21 cellular contexts compared by ENCODE assay signal in the genomic region with DNA sequence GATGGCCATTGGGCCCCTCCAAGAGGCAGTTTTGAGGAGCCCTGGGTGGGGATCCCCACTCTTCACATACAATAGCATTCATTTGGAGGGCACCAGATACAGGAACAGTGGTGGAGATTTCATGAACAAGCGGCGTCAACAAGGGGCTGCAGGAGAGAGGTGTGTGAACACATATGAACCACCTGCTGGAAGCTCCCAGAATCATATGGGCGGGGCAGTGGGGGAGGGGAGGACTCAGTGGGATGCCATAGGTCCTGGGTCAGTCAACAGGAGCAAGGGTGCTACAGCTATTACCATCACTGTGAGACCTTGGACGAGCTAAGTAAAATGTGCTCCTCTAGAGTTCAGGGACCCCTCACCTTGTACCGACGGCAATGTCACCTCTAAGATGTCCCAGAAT.
DNase-seq lines count a peak whose midpoint lies in the region; ATAC-seq, FAIRE-seq and TF ChIP-seq lines count a peak whose summit lies in the region.
"Had no signal": no experiment of that assay in that cellular context is flagged by ENCODE, and none has a peak within 500 bp of the region (broad histone marks: within the 10 kb centered on the region; RNA-seq: fewer than 3 reads in every experiment).

No MANE protein-coding gene starts in this region.

- no peaks in the 10 kb centered on the region for H3K9me2 ChIP-seq in hepatocyte (replicated peaks; ENCODE audit: insufficient read depth)

- TF ChIP-seq EP300 in K562 (IDR thresholded peaks at IDR 0.05; ENCODE audit: low read length) (no peak), sigmoid colon (IDR thresholded peaks at IDR 0.05) (no peak)

- POLR2A ChIA-PET in K562 (lab: Yijun Ruan, JAX), result interaction anchor here (1.0 kb wide), 1 partner anchor 14 kb away, joined by 3 read pairs; no protein-coding TSS in a partner anchor

- no peaks in the 10 kb centered on the region for H4K20me1 ChIP-seq in K562 (replicated peaks; ENCODE audit: control insufficient read depth, insufficient read depth, low read length)
- no peaks in the 10 kb centered on the region for H4K20me1 ChIP-seq in hepatocyte (ENCODE audit: insufficient read depth, poor library complexity, severe bottlenecking)
- H4K20me1 ChIP-seq: BLaER1 treated with 17β-estradiol and CSF1 and Interleukin-3, amounts not matched to agents 10 nM and 100 nM had no signal

- 0 out of 2 replicates have a peak overlapping the region, but pooled peaks have one; percentile 70 for H2AFZ ChIP-seq in K562 (ENCODE audit: low read depth, low read length)
- H2AFZ ChIP-seq in hepatocyte, result no peak overlapping the region

- ATAC-seq in K562 (peak; percentile 33), GM19463 (IDR thresholded peaks at IDR 0.05; ENCODE audit: unreplicated experiment) (no peak)
- ATAC-seq: natural killer cell, PC-3, SK-N-SH treated with all-trans-retinoic acid at 6 μM for 48 hours had no signal

- no peak overlapping the region; the same call in 1 of the 2 replicates for H3K4me2 ChIP-seq in K562 (ENCODE audit: insufficient read depth, low read length)
- H3K4me2 ChIP-seq in hepatocyte, result no peak overlapping the region

- WGBS in K562 (ENCODE audit: insufficient coverage, low coverage, missing lambda C conversion rate), result 91% methylated on average over 6 of the region's 6 CpGs
- 94% methylated on average over 6 of the region's 6 CpGs for WGBS in hepatocyte (ENCODE audit: low lambda C conversion rate, missing lambda C conversion rate)
- 97% methylated on average over 6 of the region's 6 CpGs for WGBS in sigmoid colon, 2 donors

- peaks cover 3% of the 10 kb centered on the region for H3K9me1 ChIP-seq in K562 (ENCODE audit: control insufficient read depth, insufficient read depth, low read length)

- TF ChIP-seq POLR2A in K562 (conservative IDR thresholded peaks at IDR 0.05), result no peak
- TF ChIP-seq POLR2A in sigmoid colon (IDR thresholded peaks at IDR 0.05), result no peak

- no TSS peak for BruUV-seq in K562 (replicated peaks; lab: Mats Ljungman, UMichigan)

- DNase-seq in HL-60 (ENCODE audit: low read depth in 1 of 2, low spot score in 1 of 2) (no peak), K562 (ENCODE audit: extremely low read depth in 1 of 4, low spot score in 3 of 4) (peak in 2 of 4 experiments; percentile 38 to 48), hepatocyte (ENCODE audit: low spot score) (no peak), sigmoid colon (peak; percentile 48), KBM-7 (no peak), NCI-H510A treated with DMSO at 0.1 percent for 48 hours (lab: John Stamatoyannopoulos, UW) (no peak)
- DNase-seq in activated CD4-positive, alpha-beta T cell treated with anti-CD3 and anti-CD28 coated beads for 1 hour, result no peak
- DNase-seq: activated CD4-positive, CD25-positive, alpha-beta regulatory T cell; activated naive CD4-positive, alpha-beta T cell; natural killer cell; NCI-H2029 treated with DMSO at 0.1 percent for 48 hours; NCI-H526; PC-3; stomach; tibial artery had no signal

- no peak for TF ChIP-seq CTCF in HL-60 (IDR thresholded peaks at IDR 0.05; ENCODE audit: insufficient read depth, low read length)
- no peak for TF ChIP-seq CTCF in K562 (IDR thresholded peaks at IDR 0.05 in 2 of 3, conservative IDR thresholded peaks at IDR 0.05 in 1 of 3; ENCODE audit: insufficient read depth in 2 of 3, low read depth in 1 of 3, low read length in 3 of 3)
- no peak for TF ChIP-seq CTCF in hepatocyte (IDR thresholded peaks at IDR 0.05; ENCODE audit: poor library complexity)
- no peak for TF ChIP-seq CTCF in sigmoid colon (IDR thresholded peaks at IDR 0.05)

- H3K9me3 ChIP-seq in K562 (replicated peaks; ENCODE audit: control insufficient read depth, insufficient read depth, low read depth, low read length), result no peaks in the 10 kb centered on the region
- H3K9me3 ChIP-seq in hepatocyte (ENCODE audit: low read depth), result no peaks in the 10 kb centered on the region
- no peaks in the 10 kb centered on the region for H3K9me3 ChIP-seq in sigmoid colon
- H3K9me3 ChIP-seq: HAP-1, stomach, tibial artery had no signal

- no peaks in the 10 kb centered on the region for H3K36me3 ChIP-seq in K562 (ENCODE audit: control insufficient read depth, insufficient read depth, low read length)
- H3K36me3 ChIP-seq in hepatocyte (replicated peaks; ENCODE audit: insufficient read depth, low read depth), result no peaks in the 10 kb centered on the region
- H3K36me3 ChIP-seq in sigmoid colon, result no peaks in the 10 kb centered on the region
- H3K36me3 ChIP-seq: BLaER1 treated with 17β-estradiol and CSF1 and Interleukin-3, amounts not matched to agents 10 nM and 100 nM; HAP-1; stomach; tibial artery had no signal

- in situ Hi-C loops in K562 (cut with MboI) (no loop called here), KBM-7 (cut with MboI; ENCODE audit: low pct_unique_long_range_greater_than_20kb, low sequenced_read_pairs) (no loop called here)

- no peaks in the 10 kb centered on the region for H3K79me2 ChIP-seq in K562 (ENCODE audit: control insufficient read depth, insufficient read depth, low read length)
- no peaks in the 10 kb centered on the region for H3K79me2 ChIP-seq in hepatocyte

- FAIRE-seq in K562 (lab: Jason Lieb, UNC), result no peak
- FAIRE-seq: GM12891, islet of Langerhans had no signal

- peaks cover 13 to 15% of the 10 kb centered on the region in 2 experiments for H3K4me1 ChIP-seq in K562 (replicated peaks in 1 of 2; ENCODE audit: control insufficient read depth in 2 of 2, insufficient read depth in 2 of 2, low read length in 2 of 2)
- peaks cover 26% of the 10 kb centered on the region for H3K4me1 ChIP-seq in hepatocyte (ENCODE audit: insufficient read depth)
- peaks cover 0 to 21% (median 13%) of the 10 kb centered on the region in 4 donors for H3K4me1 ChIP-seq in sigmoid colon
- H3K4me1 ChIP-seq: HAP-1 had no signal

- peak overlapping the region in 1 of 2 experiments; percentile 61; a peak in 1 of 4 replicates for H3K9ac ChIP-seq in K562 (ENCODE audit: insufficient read depth in 1 of 2, low read depth in 2 of 2, low read length in 2 of 2)

- CTCF ChIA-PET in K562 (lab: Yijun Ruan, JAX; ENCODE audit: low intra/inter-chr PET ratio), result no interaction called here

- intact Hi-C loops in K562 (cut with micrococcal nuclease) (no loop called here), sigmoid colon (cut with DNase I) (no loop called here)

- TF ChIP-seq RAD21 in K562 (CRISPR knock-in tag; conservative IDR thresholded peaks at IDR 0.05 in 1 of 2, IDR thresholded peaks at IDR 0.05 in 1 of 2), result no peak

- H3K27ac ChIP-seq in HL-60 (replicated peaks) (peak overlapping the region; percentile 87), K562 (ENCODE audit: extremely low read depth, low read depth, low read length) (no peak overlapping the region), hepatocyte (peak overlapping the region; percentile 32), sigmoid colon (no peak overlapping the region)

- no peaks in the 10 kb centered on the region for H3K27me3 ChIP-seq in HL-60 (ENCODE audit: insufficient read depth, poor library complexity, severe bottlenecking)
- H3K27me3 ChIP-seq in K562 (ENCODE audit: control insufficient read depth in 2 of 2, insufficient read depth in 2 of 2, low read length in 2 of 2), result no peaks in the 10 kb centered on the region
- no peaks in the 10 kb centered on the region for H3K27me3 ChIP-seq in hepatocyte
- no peaks in the 10 kb centered on the region for H3K27me3 ChIP-seq in sigmoid colon
- H3K27me3 ChIP-seq: BLaER1 treated with 17β-estradiol and CSF1 and Interleukin-3, amounts not matched to agents 10 nM and 100 nM; stomach; tibial artery had no signal

- H3K4me3 ChIP-seq in HL-60 (replicated peaks; ENCODE audit: insufficient read depth, low read length) (no peak overlapping the region), K562 (no peak overlapping the region), hepatocyte (no peak overlapping the region), sigmoid colon (no peak overlapping the region)
- H3K4me3 ChIP-seq: BLaER1 treated with 17β-estradiol and CSF1 and Interleukin-3, amounts not matched to agents 10 nM and 100 nM; HAP-1; stomach; tibial artery had no signal

TF ChIP-seq in K562, 482 proteins besides CTCF, POLR2A, EP300 and RAD21 (continues in another document):
- TF ChIP-seq TEAD4 (IDR thresholded peaks at IDR 0.05; ENCODE audit: low read length), result no peak
- TF ChIP-seq TEAD4 (CRISPR knock-in tag; IDR thresholded peaks at IDR 0.05; ENCODE audit: borderline replicate concordance), result no peak
- TF ChIP-seq CHD4 (IDR thresholded peaks at IDR 0.05; ENCODE audit: insufficient read depth, insufficient replicate concordance, low read depth, low read length, poor library complexity, severe bottlenecking), result no peak
- no peak for TF ChIP-seq TAF15 (IDR thresholded peaks at IDR 0.05; ENCODE audit: low read depth, low read length)

Comparison
In these comparisons a context has a peak if more than half of its experiments do, and no peak if none do; other contexts are left out.
1. H3K27ac ChIP-seq: peak in HL-60 (single experiment) and hepatocyte (single experiment); none in K562 (single experiment) and sigmoid colon (0 of 4).